8 cellular contexts compared by ENCODE assay signal in genomic region chr16:25066426-25066746, GRCh38. TPM values are rescaled to one million over a fixed set of nuclear protein-coding genes. Genes with fewer than 3 reads are reported as not detected.
A peak's percentile ranks its signal among the peaks of the same experiment; 100 is the strongest.
DNase-seq lines count a peak whose midpoint lies in the region; ATAC-seq and TF ChIP-seq lines count a peak whose summit lies in the region.

No MANE protein-coding gene starts in this region.

- peaks cover 47% of the 10 kb centered on the region for H3K4me1 Mint-ChIP-seq in activated T-cell treated with anti-CD3 and anti-CD28 coated beads, Interleukin-2, amount 50 U/mL, for 72 hours (ENCODE audit: low read depth)

- H3K9me3 ChIP-seq in ascending aorta (no peaks in the 10 kb centered on the region), tibial artery (no peaks in the 10 kb centered on the region)

- H3K27ac ChIP-seq in ascending aorta (peak overlapping the region; percentile 87 to 97), tibial artery (peak overlapping the region; percentile 91 to 97)

- H3K4me3 ChIP-seq in ascending aorta (peak overlapping the region; percentile 74 to 78), lower leg skin (ENCODE audit: low read depth, poor library complexity, severe bottlenecking) (peak overlapping the region; percentile 70), tibial artery (peak overlapping the region; percentile 75 to 93)

- H3K4me3 Mint-ChIP-seq in activated T-cell treated with anti-CD3 and anti-CD28 coated beads, Interleukin-2, amount 50 U/mL, for 72 hours: peak overlapping the region; percentile 87 to 95

- H3K27me3 ChIP-seq in ascending aorta: no peaks in the 10 kb centered on the region
- H3K27me3 ChIP-seq in tibial artery: no peaks in the 10 kb centered on the region

- H3K27ac Mint-ChIP-seq in activated T-cell treated with anti-CD3 and anti-CD28 coated beads, Interleukin-2, amount 50 U/mL, for 72 hours: peak overlapping the region; percentile 91

- intact Hi-C loops in ascending aorta (cut with DNase I): loop anchor here (1.0 to 2.0 kb wide), 4 partner anchors 18 to 52 kb away; partner anchors contain the start of gene ARHGAP17
- intact Hi-C loops in lower leg skin (cut with DNase I; ENCODE audit: low total_unique reads): no loop called here
- intact Hi-C loops in tibial artery (cut with DNase I; ENCODE audit: low total_unique reads): loop anchor here (5.0 kb wide), 1 partner anchor 41 kb away; no protein-coding TSS in a partner anchor

- no peak for TF ChIP-seq CTCF in ascending aorta (IDR thresholded peaks at IDR 0.05)
- TF ChIP-seq CTCF in lower leg skin (IDR thresholded peaks at IDR 0.05): no peak
- no peak for TF ChIP-seq CTCF in tibial artery (IDR thresholded peaks at IDR 0.05)

- no peak for TF ChIP-seq POLR2A in lower leg skin (IDR thresholded peaks at IDR 0.05)

- H3K9me3 Mint-ChIP-seq in activated T-cell treated with anti-CD3 and anti-CD28 coated beads, Interleukin-2, amount 50 U/mL, for 72 hours: no peaks in the 10 kb centered on the region

- H3K36me3 ChIP-seq in ascending aorta (no peaks in the 10 kb centered on the region), tibial artery (no peaks in the 10 kb centered on the region)

- WGBS in lower leg skin, 2 donors: 30 to 40% methylated on average over 13 to 16 of the region's 16 CpGs

- peaks cover 9% of the 10 kb centered on the region for H3K27me3 Mint-ChIP-seq in activated T-cell treated with anti-CD3 and anti-CD28 coated beads, Interleukin-2, amount 50 U/mL, for 72 hours (ENCODE audit: low read depth)

- no peaks in the 10 kb centered on the region for H3K36me3 Mint-ChIP-seq in activated T-cell treated with anti-CD3 and anti-CD28 coated beads, Interleukin-2, amount 50 U/mL, for 72 hours (ENCODE audit: insufficient read depth in 2 of 2)

- no peak for ATAC-seq in activated T-cell treated with anti-CD3 and anti-CD28 coated beads, Interleukin-2, amount 50 U/mL, for 72 hours (replicated peaks in 1 of 2)
- ATAC-seq in HG03196 (IDR thresholded peaks at IDR 0.05; ENCODE audit: unreplicated experiment): no peak
- no peak for ATAC-seq in HG02759 (IDR thresholded peaks at IDR 0.05; ENCODE audit: unreplicated experiment)

- no peak for DNase-seq in activated T-cell treated with anti-CD3 and anti-CD28 coated beads, Interleukin-2, amount 50 U/mL, for 72 hours
- DNase-seq in activated T-cell treated with anti-CD3 and anti-CD28 coated beads, Interleukin-2, amount 50 U/mL, for 1 hour: no peak
- no peak for DNase-seq in ascending aorta (ENCODE audit: low spot score in 2 of 2)
- DNase-seq in lower leg skin (ENCODE audit: low spot score in 2 of 2): no peak
- DNase-seq in tibial artery: no peak
- no peak for DNase-seq in globus pallidus (ENCODE audit: low spot score)

- H3K4me1 ChIP-seq in ascending aorta: peaks cover 0 to 8% of the 10 kb centered on the region in 2 donors
- peaks cover 0 to 14% (median 8%) of the 10 kb centered on the region in 4 donors for H3K4me1 ChIP-seq in tibial artery

RNA-seq across cellular contexts. Expression of gene LCMT1, which starts 45.2 kb away (rescaled TPM):
- total RNA-seq in activated T-cell treated with anti-CD3 and anti-CD28 coated beads, Interleukin-2, amount 50 U/mL, for 72 hours: 10 to 100 TPM; 43.7 to 50.1 TPM
- total RNA-seq in ascending aorta: 2.6 TPM
- 10 to 100 TPM; 33.6 to 46.8 (median 38.2) TPM for total RNA-seq in lower leg skin

RNA-seq across cellular contexts. Expression of gene ARHGAP17, which starts 51.2 kb away (rescaled TPM):
- total RNA-seq in activated T-cell treated with anti-CD3 and anti-CD28 coated beads, Interleukin-2, amount 50 U/mL, for 72 hours: 10 to 100 TPM; 66.8 to 70.9 TPM
- 133 TPM for total RNA-seq in ascending aorta
- total RNA-seq in lower leg skin: 10 to 100 TPM; 28.0 to 49.2 (median 31.2) TPM
